Comparison of ENCODE assay signal across 25 cellular contexts in the genomic region with DNA sequence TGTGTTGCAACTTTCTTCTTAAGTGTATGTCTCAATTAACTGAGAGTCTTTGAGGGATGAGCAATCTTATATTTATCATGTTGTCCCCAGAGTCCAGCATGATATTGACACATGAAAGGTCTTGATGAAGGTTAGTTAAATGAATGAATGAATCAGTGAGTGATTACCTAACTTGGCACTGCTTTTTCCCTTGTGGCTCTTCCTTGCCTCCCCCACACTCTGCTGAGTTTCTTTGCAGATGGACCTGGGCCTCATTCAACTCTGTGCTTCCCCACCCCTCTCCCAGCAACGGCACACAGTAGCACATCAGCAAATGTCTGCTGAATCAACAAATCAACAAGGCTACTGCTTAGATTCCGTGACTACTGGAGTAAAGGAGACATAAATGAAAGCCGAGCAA.
DNase-seq lines count a peak whose midpoint lies in the region; ATAC-seq and TF ChIP-seq lines count a peak whose summit lies in the region.
"Had no signal": no experiment of that assay in that cellular context is flagged by ENCODE, and none has a peak within 500 bp of the region (broad histone marks: within the 10 kb centered on the region; RNA-seq: fewer than 3 reads in every experiment).

No MANE protein-coding gene starts in this region.

- H3K36me3 Mint-ChIP-seq in osteocyte (ENCODE audit: unreplicated experiment): no peaks in the 10 kb centered on the region
- H3K36me3 Mint-ChIP-seq: CD4-positive, alpha-beta memory T cell had no signal

- TF ChIP-seq CTCF in choroid plexus epithelial cell (conservative IDR thresholded peaks at IDR 0.05; ENCODE audit: low read depth, low read length): no peak
- TF ChIP-seq CTCF in foreskin fibroblast (IDR thresholded peaks at IDR 0.05; ENCODE audit: low read depth, low read length): no peak
- TF ChIP-seq CTCF in osteocyte (IDR thresholded peaks at IDR 0.05): no peak

- no peak overlapping the region for H3K27ac Mint-ChIP-seq in osteocyte (ENCODE audit: unreplicated experiment)
- H3K27ac Mint-ChIP-seq: activated CD8-positive, alpha-beta T cell treated with anti-CD3 and anti-CD28 coated beads for 36 hours; CD4-positive, alpha-beta memory T cell; dendritic cell treated with granulocyte-macrophage colony-stimulating factor and Interleukin-4, amounts not matched to agents 40 ng/mL and 50 ng/mL, for 4 days had no signal

- H3K4me3 Mint-ChIP-seq in osteocyte (ENCODE audit: unreplicated experiment): no peak overlapping the region
- H3K4me3 Mint-ChIP-seq: activated CD8-positive, alpha-beta T cell treated with anti-CD3 and anti-CD28 coated beads for 36 hours; CD4-positive, alpha-beta memory T cell; dendritic cell treated with granulocyte-macrophage colony-stimulating factor and Interleukin-4, amounts not matched to agents 40 ng/mL and 50 ng/mL, for 4 days had no signal

- no peak for ATAC-seq in GM21528 (IDR thresholded peaks at IDR 0.05; ENCODE audit: low FRiP score, unreplicated experiment)
- ATAC-seq: activated CD8-positive, alpha-beta T cell treated with anti-CD3 and anti-CD28 coated beads for 36 hours; psoas muscle had no signal

- H3K4me1 Mint-ChIP-seq in osteocyte (ENCODE audit: unreplicated experiment): peaks cover 4% of the 10 kb centered on the region
- H3K4me1 Mint-ChIP-seq: CD4-positive, alpha-beta memory T cell had no signal

- H3K4me3 ChIP-seq in choroid plexus epithelial cell (ENCODE audit: low read depth, low read length) (no peak overlapping the region), foreskin fibroblast (ENCODE audit: low read depth in 1 of 2, low read length in 2 of 2) (no peak overlapping the region)
- H3K4me3 ChIP-seq: cardiac muscle cell, lung, psoas muscle, skin epidermis, upper lobe of left lung had no signal

- peaks cover 10% of the 10 kb centered on the region for H3K9me3 Mint-ChIP-seq in osteocyte (ENCODE audit: unreplicated experiment)
- H3K9me3 Mint-ChIP-seq: activated CD8-positive, alpha-beta T cell treated with anti-CD3 and anti-CD28 coated beads for 36 hours; dendritic cell treated with granulocyte-macrophage colony-stimulating factor and Interleukin-4, amounts not matched to agents 40 ng/mL and 50 ng/mL, for 4 days had no signal

- no peaks in the 10 kb centered on the region for H3K27me3 Mint-ChIP-seq in osteocyte (ENCODE audit: unreplicated experiment)
- H3K27me3 Mint-ChIP-seq: activated CD8-positive, alpha-beta T cell treated with anti-CD3 and anti-CD28 coated beads for 36 hours; dendritic cell treated with granulocyte-macrophage colony-stimulating factor and Interleukin-4, amounts not matched to agents 40 ng/mL and 50 ng/mL, for 4 days had no signal

- peak; percentile 15 for DNase-seq in M059J (ENCODE audit: low read depth)
- DNase-seq in choroid plexus epithelial cell (ENCODE audit: low read depth): peak; percentile 46
- peak; percentile 50 to 52 for DNase-seq in foreskin fibroblast
- DNase-seq in retina: peak; percentile 8
- DNase-seq in osteocyte (ENCODE audit: extremely low spot score, unreplicated experiment): no peak
- DNase-seq in activated CD8-positive, alpha-beta memory T cell treated with anti-CD3 and anti-CD28 coated beads, Interleukin-2, amount 50 U/mL, for 4 hours: no peak
- DNase-seq in cerebellar nuclear complex (lab: John Stamatoyannopoulos, UW): no peak
- DNase-seq: activated CD4-positive, alpha-beta T cell treated with anti-CD3 and anti-CD28 coated beads for 1 hour; activated CD8-positive, alpha-beta T cell treated with anti-CD3 and anti-CD28 coated beads for 36 hours; activated T-cell treated with anti-CD3 and anti-CD28 coated beads, Interleukin-2, amount 50 U/mL, for 1 hour; CD4-positive, alpha-beta memory T cell; hypothalamus; KBM-7; MV-4-11; NCI-H1694 treated with DMSO at 0.1 percent for 48 hours; NCI-H226; psoas muscle; RPMI8226; T-helper 1 cell; upper lobe of left lung had no signal

Comparison
In these comparisons a context has a peak if more than half of its experiments do, and no peak if none do; other contexts are left out.
1. DNase-seq: peak in M059J (single experiment), choroid plexus epithelial cell (single experiment), foreskin fibroblast (2 of 2) and retina (single experiment); none in osteocyte (single experiment), activated CD8-positive, alpha-beta memory T cell treated with anti-CD3 and anti-CD28 coated beads, Interleukin-2, amount 50 U/mL, for 4 hours (single experiment) and cerebellar nuclear complex (0 of 2).